ENCODE assay signal across 10 cellular contexts in the genomic region with DNA sequence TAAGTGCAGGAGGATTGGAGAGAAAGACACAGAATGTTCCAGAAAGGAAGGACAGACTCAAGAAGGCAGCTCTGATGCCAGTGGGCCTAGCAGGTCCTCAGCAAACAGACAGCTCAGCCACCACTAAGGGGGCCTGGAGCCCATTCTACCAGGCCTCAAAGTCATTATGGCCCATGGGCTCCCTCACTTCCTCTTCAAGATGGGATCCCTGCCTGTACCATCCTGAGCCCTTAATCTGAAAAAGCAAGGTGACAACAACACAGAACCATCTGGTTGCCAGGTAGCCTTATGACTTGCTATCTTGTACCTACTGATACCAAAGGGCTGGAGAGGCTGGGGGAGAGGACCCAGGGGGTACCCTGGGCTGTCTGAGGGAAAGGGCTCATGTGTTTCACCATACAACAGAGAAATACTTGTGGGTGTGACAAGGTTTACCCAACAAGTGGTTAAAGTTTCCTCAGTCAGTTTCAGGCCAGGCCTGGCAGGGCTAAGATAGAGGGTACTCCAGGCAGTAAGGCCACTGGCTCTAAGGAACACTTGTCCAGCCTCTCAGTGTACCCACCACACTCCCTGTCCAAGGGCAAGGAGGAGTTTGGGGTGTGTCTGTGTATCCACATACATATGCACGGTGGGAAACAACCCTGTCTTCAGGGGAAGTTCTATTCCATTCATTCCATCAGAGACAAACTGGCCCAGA. TPM values are rescaled to one million over a fixed set of nuclear protein-coding genes. Genes with fewer than 3 reads are reported as not detected.
DNase-seq lines count a peak whose midpoint lies in the region; ATAC-seq and TF ChIP-seq lines count a peak whose summit lies in the region.
"Had no signal": no experiment of that assay in that cellular context is flagged by ENCODE, and none has a peak within 500 bp of the region (broad histone marks: within the 10 kb centered on the region; RNA-seq: fewer than 3 reads in every experiment).

No MANE protein-coding gene starts in this region.

- CTCF ChIA-PET in activated CD8-positive, alpha-beta memory T cell treated with anti-CD3 and anti-CD28 coated beads, Interleukin-2, amount 10 ng/mL, durations not matched to agents 7 days and 5 days (lab: Charles Lee), result interaction anchor here (0.7 to 24.2 kb wide), 9 partner anchors 9 to 195 kb away, joined by 3 to 430 read pairs (median 6); a partner anchor contains a TSS

- H2AFZ ChIP-seq in GM23248 (no peak overlapping the region), neural progenitor cell (replicated peaks) (no peak overlapping the region)

- H3K36me3 ChIP-seq in GM23248 (ENCODE audit: low read depth) (peaks cover 13% of the 10 kb centered on the region; the same call in 1 of the 2 replicates), adipocyte (ENCODE audit: control insufficient read depth, insufficient read depth, low read length, severe bottlenecking) (peaks cover 71% of the 10 kb centered on the region), neural progenitor cell (no peaks in the 10 kb centered on the region), endodermal cell (ENCODE audit: control insufficient read depth, insufficient read depth, low read length) (peaks cover 83% of the 10 kb centered on the region), BE2C (peaks cover 69% of the 10 kb centered on the region)

- H3K27ac Mint-ChIP-seq in activated CD8-positive, alpha-beta memory T cell treated with anti-CD3 and anti-CD28 coated beads, Interleukin-2, amount 10 ng/mL, durations not matched to agents 7 days and 5 days, result no peak overlapping the region
- H3K27ac Mint-ChIP-seq in neural progenitor cell (peak overlapping the region; percentile 25), endodermal cell (no peak overlapping the region)

- TF ChIP-seq CTCF in neural progenitor cell (IDR thresholded peaks at IDR 0.05), result no peak
- no peak for TF ChIP-seq CTCF in endodermal cell (conservative IDR thresholded peaks at IDR 0.05)
- no peak for TF ChIP-seq CTCF in BE2C (IDR thresholded peaks at IDR 0.05; ENCODE audit: low read depth, low read length)

- DNase-seq in activated CD8-positive, alpha-beta memory T cell treated with anti-CD3 and anti-CD28 coated beads, Interleukin-2, amount 50 U/mL, for 4 hours, result peak; percentile 11
- no peak for DNase-seq in activated CD8-positive, alpha-beta memory T cell treated with anti-CD3 and anti-CD28 coated beads, Interleukin-2, amount 10 ng/mL, durations not matched to agents 7 days and 5 days
- no peak for DNase-seq in GM23248
- DNase-seq in adipocyte (ENCODE audit: low read depth), result no peak
- DNase-seq in neural progenitor cell (ENCODE audit: low spot score), result no peak
- DNase-seq in endodermal cell, result no peak
- DNase-seq in BE2C, result no peak

- no peaks in the 10 kb centered on the region for H3K27me3 Mint-ChIP-seq in activated CD8-positive, alpha-beta memory T cell treated with anti-CD3 and anti-CD28 coated beads, Interleukin-2, amount 10 ng/mL, durations not matched to agents 7 days and 5 days
- H3K27me3 Mint-ChIP-seq in neural progenitor cell (ENCODE audit: insufficient read depth, low read depth), result peaks cover 8% of the 10 kb centered on the region
- no peaks in the 10 kb centered on the region for H3K27me3 Mint-ChIP-seq in endodermal cell (ENCODE audit: insufficient read depth)

- H3K9me3 ChIP-seq in GM23248 (ENCODE audit: low read depth), result no peaks in the 10 kb centered on the region
- H3K9me3 ChIP-seq in adipocyte (ENCODE audit: control insufficient read depth, low read length), result no peaks in the 10 kb centered on the region
- H3K9me3 ChIP-seq in neural progenitor cell (ENCODE audit: low read depth), result no peaks in the 10 kb centered on the region
- no peaks in the 10 kb centered on the region for H3K9me3 ChIP-seq in endodermal cell (ENCODE audit: control insufficient read depth, low read length)
- no peaks in the 10 kb centered on the region for H3K9me3 ChIP-seq in BE2C
- H3K9me3 ChIP-seq: SJCRH30, thyroid gland had no signal

- 5 to 24% methylated on average over 1 of the region's 1 CpG for WGBS in GM23248 (ENCODE audit: low coverage in 1 of 2, low lambda C conversion rate in 2 of 2, missing lambda C conversion rate in 2 of 2), 2 experiments
- WGBS in endodermal cell (ENCODE audit: insufficient coverage in 1 of 2, insufficient read length in 1 of 2), 2 experiments, result 73 to 100% methylated on average over 1 of the region's 1 CpG

- peaks cover 19% of the 10 kb centered on the region for H3F3A ChIP-seq in GM23248 (ENCODE audit: insufficient read depth)
- H3F3A ChIP-seq in neural progenitor cell (ENCODE audit: low read depth), result peaks cover 13% of the 10 kb centered on the region

- H3K4me2 ChIP-seq in GM23248 (ENCODE audit: unreplicated experiment), result no peak overlapping the region
- H3K4me2 ChIP-seq in neural progenitor cell, result no peak overlapping the region

- H3K4me1 Mint-ChIP-seq in activated CD8-positive, alpha-beta memory T cell treated with anti-CD3 and anti-CD28 coated beads, Interleukin-2, amount 10 ng/mL, durations not matched to agents 7 days and 5 days, result peaks cover 5% of the 10 kb centered on the region
- H3K4me1 Mint-ChIP-seq in neural progenitor cell (peaks cover 6% of the 10 kb centered on the region), endodermal cell (peaks cover 6% of the 10 kb centered on the region)

- in situ Hi-C loops in GM23248 (cut with MboI), result no loop called here

- H4K20me1 ChIP-seq in GM23248 (ENCODE audit: insufficient read depth), result peaks cover 3% of the 10 kb centered on the region; the same call in 1 of the 2 replicates
- H4K20me1 ChIP-seq in neural progenitor cell (ENCODE audit: low read depth), result peaks cover 92% of the 10 kb centered on the region

- H3K27me3 ChIP-seq in GM23248 (replicated peaks; ENCODE audit: insufficient read depth) (no peaks in the 10 kb centered on the region), adipocyte (replicated peaks; ENCODE audit: control insufficient read depth, insufficient read depth, low read length) (no peaks in the 10 kb centered on the region), neural progenitor cell (no peaks in the 10 kb centered on the region), endodermal cell (ENCODE audit: control insufficient read depth, insufficient read depth, low read length, poor library complexity, severe bottlenecking) (no peaks in the 10 kb centered on the region), BE2C (no peaks in the 10 kb centered on the region)
- H3K27me3 ChIP-seq: thyroid gland had no signal

- H3K4me1 ChIP-seq in GM23248 (ENCODE audit: insufficient read depth) (peaks cover 6% of the 10 kb centered on the region; the same call in 1 of the 2 replicates), adipocyte (ENCODE audit: control insufficient read depth, insufficient read depth, low read length) (peaks cover 54% of the 10 kb centered on the region), neural progenitor cell (no peaks in the 10 kb centered on the region), endodermal cell (ENCODE audit: control insufficient read depth, insufficient read depth, low read length) (no peaks in the 10 kb centered on the region), BE2C (peaks cover 7% of the 10 kb centered on the region)
- H3K4me1 ChIP-seq: SJCRH30 had no signal

- H3K9ac ChIP-seq in GM23248 (no peak overlapping the region; the same call in 1 of the 2 replicates), adipocyte (ENCODE audit: low read length) (peak overlapping the region; percentile 40), neural progenitor cell (no peak overlapping the region), endodermal cell (ENCODE audit: extremely low read depth, low read length, poor library complexity, severe bottlenecking) (no peak overlapping the region)

- H3K4me3 ChIP-seq in GM23248 (no peak overlapping the region), adipocyte (ENCODE audit: low read length) (no peak overlapping the region), neural progenitor cell (no peak overlapping the region), endodermal cell (ENCODE audit: low read length) (no peak overlapping the region), BE2C (ENCODE audit: low read depth, low read length) (no peak overlapping the region)
- H3K4me3 ChIP-seq: SJCRH30, thyroid gland had no signal

- no peaks in the 10 kb centered on the region for H3K9me2 ChIP-seq in GM23248 (ENCODE audit: insufficient read depth)

- H3K9me3 Mint-ChIP-seq in activated CD8-positive, alpha-beta memory T cell treated with anti-CD3 and anti-CD28 coated beads, Interleukin-2, amount 10 ng/mL, durations not matched to agents 7 days and 5 days (ENCODE audit: low read depth), result no peaks in the 10 kb centered on the region
- H3K9me3 Mint-ChIP-seq in neural progenitor cell (no peaks in the 10 kb centered on the region), endodermal cell (no peaks in the 10 kb centered on the region)

- ATAC-seq in activated CD8-positive, alpha-beta memory T cell treated with anti-CD3 and anti-CD28 coated beads, Interleukin-2, amount 10 ng/mL, durations not matched to agents 7 days and 5 days, result no peak
- no peak for ATAC-seq in HG03521 (IDR thresholded peaks at IDR 0.05; ENCODE audit: unreplicated experiment)

- H3K27ac ChIP-seq in GM23248, result peak overlapping the region; percentile 17; the same call in 1 of the 2 replicates
- H3K27ac ChIP-seq in neural progenitor cell, result no peak overlapping the region
- H3K27ac ChIP-seq in endodermal cell (ENCODE audit: low read depth, low read length), result no peak overlapping the region
- H3K27ac ChIP-seq: SJCRH30, thyroid gland had no signal

- no peak overlapping the region for H3K4me3 Mint-ChIP-seq in activated CD8-positive, alpha-beta memory T cell treated with anti-CD3 and anti-CD28 coated beads, Interleukin-2, amount 10 ng/mL, durations not matched to agents 7 days and 5 days
- H3K4me3 Mint-ChIP-seq in neural progenitor cell (no peak overlapping the region), endodermal cell (no peak overlapping the region)

- H3K79me2 ChIP-seq in GM23248 (ENCODE audit: insufficient read depth) (peaks cover 66% of the 10 kb centered on the region), neural progenitor cell (ENCODE audit: low read depth) (peaks cover 10% of the 10 kb centered on the region)

- H3K36me3 Mint-ChIP-seq in activated CD8-positive, alpha-beta memory T cell treated with anti-CD3 and anti-CD28 coated beads, Interleukin-2, amount 10 ng/mL, durations not matched to agents 7 days and 5 days, result peaks cover 18% of the 10 kb centered on the region
- H3K36me3 Mint-ChIP-seq in neural progenitor cell (peaks cover 24% of the 10 kb centered on the region), endodermal cell (ENCODE audit: low read depth) (peaks cover 68% of the 10 kb centered on the region)

RNA-seq across cellular contexts. Expression of a gene that starts 30.7 kb away (rescaled TPM):
- 1 to 10 TPM; 7.0 to 7.9 TPM for total RNA-seq in activated CD8-positive, alpha-beta memory T cell treated with anti-CD3 and anti-CD28 coated beads, Interleukin-2, amount 10 ng/mL, durations not matched to agents 7 days and 5 days
- total RNA-seq in GM23248 (2014; rRNA removed; shearing (Covaris generic)), result 1.4 and 2.5 TPM in 2 replicates
- polyA plus RNA-seq in GM23248 (2016; fragmentation: Nextera tagmentation; extraction: Ambion mirVana), result 2.4 and 2.7 TPM in 2 replicates
- total RNA-seq in neural progenitor cell (ENCODE audit: low replicate concordance), result 0.73 and 1.8 TPM in 2 replicates
- total RNA-seq in endodermal cell, result 10 to 100 TPM; 14.9 to 19.4 TPM
- polyA plus RNA-seq in endodermal cell (2013, experiment 1 of 2), result 9.0 TPM
- polyA plus RNA-seq in endodermal cell (2013, experiment 2 of 2), result 8.9 TPM
- 3.1 TPM for polyA plus RNA-seq in BE2C (2012; ENCODE audit: insufficient read depth, insufficient read length, low read depth)

RNA-seq across cellular contexts. Expression of a gene that starts 31.5 kb away (rescaled TPM):
- 100 to 1,000 TPM; 172 to 189 TPM for total RNA-seq in activated CD8-positive, alpha-beta memory T cell treated with anti-CD3 and anti-CD28 coated beads, Interleukin-2, amount 10 ng/mL, durations not matched to agents 7 days and 5 days
- total RNA-seq in GM23248 (2014; rRNA removed; shearing (Covaris generic)), result 238 and 245 TPM in 2 replicates
- 1,125 and 1,145 TPM in 2 replicates for polyA plus RNA-seq in GM23248 (2016; fragmentation: Nextera tagmentation; extraction: Ambion mirVana)
- 507 and 758 TPM in 2 replicates for total RNA-seq in neural progenitor cell (ENCODE audit: low replicate concordance)
- total RNA-seq in endodermal cell, result 100 to 1,000 TPM; 357 to 427 TPM
- polyA plus RNA-seq in endodermal cell (2013, experiment 1 of 2), result 626 TPM
- 605 TPM for polyA plus RNA-seq in endodermal cell (2013, experiment 2 of 2)
- 482 TPM for polyA plus RNA-seq in BE2C (2012; ENCODE audit: insufficient read depth, insufficient read length, low read depth)
